In the genomic region with DNA sequence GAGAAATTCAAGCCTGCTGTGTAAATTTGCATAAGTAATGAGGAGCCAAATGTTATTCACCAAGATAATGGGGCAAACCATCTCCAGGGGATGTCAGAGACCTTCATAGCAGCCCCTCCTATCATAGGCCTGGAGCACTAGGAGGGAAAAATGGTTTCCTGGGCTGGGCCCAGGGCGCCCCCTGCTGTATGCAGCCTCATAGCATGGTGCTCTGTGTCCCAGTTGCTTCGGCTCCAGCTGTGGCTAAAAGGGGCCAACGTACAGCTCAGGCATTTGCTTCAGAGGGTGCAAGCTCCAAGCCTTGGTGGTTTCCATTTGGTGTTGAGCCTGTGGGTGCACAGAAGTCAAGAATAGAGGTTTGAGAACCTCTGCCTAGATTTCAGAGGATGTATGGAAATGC, we compare ENCODE assay signal across 1 cellular context.
TF ChIP-seq lines count a peak whose summit lies in the region.

No MANE protein-coding gene starts in this region.

TF ChIP-seq in GM12878, 131 proteins besides CTCF, POLR2A, EP300 and RAD21 (continued from another document):
- TF ChIP-seq, protein P1, sequence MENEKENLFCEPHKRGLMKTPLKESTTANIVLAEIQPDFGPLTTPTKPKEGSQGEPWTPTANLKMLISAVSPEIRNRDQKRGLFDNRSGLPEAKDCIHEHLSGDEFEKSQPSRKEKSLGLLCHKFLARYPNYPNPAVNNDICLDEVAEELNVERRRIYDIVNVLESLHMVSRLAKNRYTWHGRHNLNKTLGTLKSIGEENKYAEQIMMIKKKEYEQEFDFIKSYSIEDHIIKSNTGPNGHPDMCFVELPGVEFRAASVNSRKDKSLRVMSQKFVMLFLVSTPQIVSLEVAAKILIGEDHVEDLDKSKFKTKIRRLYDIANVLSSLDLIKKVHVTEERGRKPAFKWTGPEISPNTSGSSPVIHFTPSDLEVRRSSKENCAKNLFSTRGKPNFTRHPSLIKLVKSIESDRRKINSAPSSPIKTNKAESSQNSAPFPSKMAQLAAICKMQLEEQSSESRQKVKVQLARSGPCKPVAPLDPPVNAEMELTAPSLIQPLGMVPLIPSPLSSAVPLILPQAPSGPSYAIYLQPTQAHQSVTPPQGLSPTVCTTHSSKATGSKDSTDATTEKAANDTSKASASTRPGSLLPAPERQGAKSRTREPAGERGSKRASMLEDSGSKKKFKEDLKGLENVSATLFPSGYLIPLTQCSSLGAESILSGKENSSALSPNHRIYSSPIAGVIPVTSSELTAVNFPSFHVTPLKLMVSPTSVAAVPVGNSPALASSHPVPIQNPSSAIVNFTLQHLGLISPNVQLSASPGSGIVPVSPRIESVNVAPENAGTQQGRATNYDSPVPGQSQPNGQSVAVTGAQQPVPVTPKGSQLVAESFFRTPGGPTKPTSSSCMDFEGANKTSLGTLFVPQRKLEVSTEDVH (IDR thresholded peaks at IDR 0.05; ENCODE audit: low read depth, partially characterized antibody) = no peak
- TF ChIP-seq NRF1 (conservative IDR thresholded peaks at IDR 0.05; ENCODE audit: low read depth, low read length) = no peak
- TF ChIP-seq NR2C2 (IDR thresholded peaks at IDR 0.05; ENCODE audit: borderline replicate concordance, control insufficient read depth, insufficient read length, low read depth) = no peak
- TF ChIP-seq PAX8 (IDR thresholded peaks at IDR 0.05) = no peak
- no peak for TF ChIP-seq MTA2 (IDR thresholded peaks at IDR 0.05; ENCODE audit: low read depth)
- TF ChIP-seq BRCA1 (IDR thresholded peaks at IDR 0.05; ENCODE audit: low read depth, low read length) = no peak
- TF ChIP-seq YY1 (IDR thresholded peaks at IDR 0.05; ENCODE audit: low read depth, low read length) = no peak
- TF ChIP-seq MAX (IDR thresholded peaks at IDR 0.05; ENCODE audit: low read depth, low read length) = no peak
- no peak for TF ChIP-seq MLLT1 (IDR thresholded peaks at IDR 0.05)
